Comparison of ENCODE assay signal across 8 cellular contexts in genomic region chrX:153981771-153982533, GRCh38. TPM values are rescaled to one million over a fixed set of nuclear protein-coding genes. Genes with fewer than 3 reads are reported as not detected.
DNase-seq lines count a peak whose midpoint lies in the region; ATAC-seq and TF ChIP-seq lines count a peak whose summit lies in the region.

No MANE protein-coding gene starts in this region.

- H3K4me1 ChIP-seq in colonic mucosa (no peaks in the 10 kb centered on the region), psoas muscle (no peaks in the 10 kb centered on the region)

- H3K27ac ChIP-seq in colonic mucosa (peak overlapping the region; percentile 27), psoas muscle (no peak overlapping the region)

- peak in 1 of 4 donors; percentile 3 for ATAC-seq in psoas muscle

- TF ChIP-seq CTCF in colonic mucosa (IDR thresholded peaks at IDR 0.05) (no peak), psoas muscle (IDR thresholded peaks at IDR 0.05) (no peak)

- WGBS in psoas muscle, 3 donors = 87 to 89% (median 88%) methylated on average over 28 to 52 of the region's 52 CpGs

- no peak overlapping the region for H3K9ac ChIP-seq in colonic mucosa (ENCODE audit: low read depth in 2 of 2, low read length in 2 of 2)

- H3K27me3 ChIP-seq in colonic mucosa (no peaks in the 10 kb centered on the region), psoas muscle (ENCODE audit: insufficient read depth in 3 of 3, low read length in 2 of 3) (no peaks in the 10 kb centered on the region)

- DNase-seq in CMK (ENCODE audit: low read depth) (peak; percentile 58), T-helper 22 cell (ENCODE audit: low read depth) (peak; percentile 60), colonic mucosa (no peak), psoas muscle (peak; percentile 53 to 81), NCI-H345 treated with DMSO at 0.1 percent for 48 hours (lab: John Stamatoyannopoulos, UW; ENCODE audit: unreplicated experiment) (no peak), SK-N-DZ (ENCODE audit: low spot score) (no peak), HT-29 (ENCODE audit: low spot score) (no peak), retina (no peak)

- intact Hi-C loops in colonic mucosa (cut with DNase I) = no loop called here
- intact Hi-C loops in psoas muscle (cut with DNase I) = no loop called here

- H3K9me3 ChIP-seq in colonic mucosa (no peaks in the 10 kb centered on the region), psoas muscle (no peaks in the 10 kb centered on the region)

- no peaks in the 10 kb centered on the region for H3K36me3 ChIP-seq in colonic mucosa
- peaks cover 0 to 9% of the 10 kb centered on the region in 2 donors for H3K36me3 ChIP-seq in psoas muscle (ENCODE audit: insufficient read depth in 1 of 2, low read depth in 1 of 2)

- H3K4me3 ChIP-seq in colonic mucosa (no peak overlapping the region), psoas muscle (no peak overlapping the region)

RNA-seq across cellular contexts. Expression of gene TMEM187, which starts 9.4 kb away (rescaled TPM):
- total RNA-seq in colonic mucosa = 10 to 100 TPM in 1 of 2 donors, 1 to 10 TPM in 1; 8.7 to 19.2 TPM
- total RNA-seq in psoas muscle = 1 to 10 TPM; 3.2 to 7.8 (median 6.8) TPM
- polyA plus RNA-seq in psoas muscle = 1 to 10 TPM; 2.2 to 6.7 (median 5.2) TPM
- polyA plus RNA-seq in SK-N-DZ (2014; cell fraction: cytosol; rRNA removed) = 4.9 and 5.4 TPM in 2 replicates
- 1.4 and 2.4 TPM in 2 replicates for polyA plus RNA-seq in SK-N-DZ (2014; cell fraction: nucleus; rRNA removed)
- 21.4 and 23.4 TPM in 2 replicates for total RNA-seq in HT-29 (2014; rRNA removed; shearing (Covaris generic))

RNA-seq across cellular contexts. Expression of gene HCFC1, which starts 10.3 kb away (rescaled TPM):
- total RNA-seq in colonic mucosa = 10 to 100 TPM; 36.6 to 80.5 TPM
- 10 to 100 TPM; 29.8 to 50.1 (median 40.0) TPM for total RNA-seq in psoas muscle
- 10 to 100 TPM; 15.1 to 46.5 (median 25.8) TPM for polyA plus RNA-seq in psoas muscle
- polyA plus RNA-seq in SK-N-DZ (2014; cell fraction: cytosol; rRNA removed) = 45.0 and 49.1 TPM in 2 replicates
- 32.0 and 63.7 TPM in 2 replicates for polyA plus RNA-seq in SK-N-DZ (2014; cell fraction: nucleus; rRNA removed)
- 106 and 124 TPM in 2 replicates for total RNA-seq in HT-29 (2014; rRNA removed; shearing (Covaris generic))

RNA-seq across cellular contexts. Expression of gene RENBP, which starts 37.5 kb away (rescaled TPM):
- total RNA-seq in colonic mucosa = 1 to 10 TPM; 3.3 to 5.0 TPM
- 1 to 10 TPM; 2.9 to 4.4 (median 3.6) TPM for total RNA-seq in psoas muscle
- polyA plus RNA-seq in psoas muscle = 1 to 10 TPM in 2 of 3 donors, under 1 TPM in 1; 0.97 to 1.9 (median 1.4) TPM
- polyA plus RNA-seq in SK-N-DZ (2014; cell fraction: cytosol; rRNA removed) = 5.3 and 8.1 TPM in 2 replicates
- polyA plus RNA-seq in SK-N-DZ (2014; cell fraction: nucleus; rRNA removed) = 24.6 and 28.8 TPM in 2 replicates
- 0.08 and 0.91 TPM in 2 replicates for total RNA-seq in HT-29 (2014; rRNA removed; shearing (Covaris generic))

RNA-seq across cellular contexts. Expression of gene IRAK1, which starts 37.8 kb away (rescaled TPM):
- total RNA-seq in colonic mucosa (100 to 1,000 TPM in 1 of 2 donors, 10 to 100 TPM in 1; 66.7 to 148 TPM), psoas muscle (100 to 1,000 TPM in 2 of 4 donors, 10 to 100 TPM in 2; 56.1 to 158 (median 101) TPM)
- 100 to 1,000 TPM; 127 to 368 (median 202) TPM for polyA plus RNA-seq in psoas muscle
- 0.21 and 1.0 TPM in 2 replicates for polyA plus RNA-seq in SK-N-DZ (2014; cell fraction: cytosol; rRNA removed)
- polyA plus RNA-seq in SK-N-DZ (2014; cell fraction: nucleus; rRNA removed) = 2.3 and 4.7 TPM in 2 replicates
- 536 and 557 TPM in 2 replicates for total RNA-seq in HT-29 (2014; rRNA removed; shearing (Covaris generic))

RNA-seq across cellular contexts. Expression of gene NAA10, which starts 47.1 kb away (rescaled TPM):
- total RNA-seq in colonic mucosa = 100 to 1,000 TPM in 1 of 2 donors, 10 to 100 TPM in 1; 55.9 to 115 TPM
- 100 to 1,000 TPM; 105 to 166 (median 115) TPM for total RNA-seq in psoas muscle
- 100 to 1,000 TPM; 168 to 203 (median 193) TPM for polyA plus RNA-seq in psoas muscle
- polyA plus RNA-seq in SK-N-DZ (2014; cell fraction: cytosol; rRNA removed) = 135 and 149 TPM in 2 replicates
- polyA plus RNA-seq in SK-N-DZ (2014; cell fraction: nucleus; rRNA removed) = 176 and 329 TPM in 2 replicates
- 304 and 321 TPM in 2 replicates for total RNA-seq in HT-29 (2014; rRNA removed; shearing (Covaris generic))

Comparison
In these comparisons a context has a peak if more than half of its experiments do, and no peak if none do; other contexts are left out.
1. DNase-seq: peak in CMK (single experiment), T-helper 22 cell (single experiment) and psoas muscle (2 of 2); none in colonic mucosa (single experiment), NCI-H345 treated with DMSO at 0.1 percent for 48 hours (single experiment), SK-N-DZ (single experiment), HT-29 (single experiment) and retina (single experiment).